9 cellular contexts compared by ENCODE assay signal in the genomic region with DNA sequence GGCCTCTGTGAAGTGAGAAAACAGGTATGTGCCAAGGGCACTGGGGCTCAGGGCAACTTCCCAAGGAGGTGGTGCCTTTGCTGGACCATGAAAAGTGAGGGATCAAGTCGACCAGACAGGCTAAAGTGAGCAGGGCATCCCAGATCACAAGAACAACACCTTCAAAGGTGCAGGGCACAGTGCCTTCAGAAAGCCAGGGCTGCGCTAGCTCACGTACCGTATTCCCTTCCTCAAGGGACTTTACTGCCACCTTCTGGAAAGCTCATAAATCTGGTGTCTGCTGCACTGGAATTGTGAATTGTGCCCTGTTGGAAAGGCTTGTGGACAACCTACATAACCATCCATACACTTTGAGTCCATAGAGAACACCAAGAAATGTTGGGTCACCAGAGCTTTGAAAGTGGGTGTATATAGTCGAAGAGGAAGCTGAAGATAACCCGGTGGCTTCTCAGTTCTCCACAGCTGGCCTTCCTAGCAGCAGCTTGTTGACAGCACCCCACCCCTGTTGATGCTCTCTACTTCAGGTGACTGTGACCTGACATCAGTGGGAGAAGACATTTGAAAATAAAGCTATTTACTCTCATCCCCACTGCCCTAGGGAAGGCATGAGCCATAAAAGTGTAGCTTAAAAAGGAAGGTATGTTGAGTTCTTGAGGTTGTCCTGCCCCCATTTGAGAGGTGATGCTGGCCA. TPM values are rescaled to one million over a fixed set of nuclear protein-coding genes. Genes with fewer than 3 reads are reported as not detected.
A peak's percentile ranks its signal among the peaks of the same experiment; 100 is the strongest.
DNase-seq lines count a peak whose midpoint lies in the region; ATAC-seq and FAIRE-seq lines count a peak whose summit lies in the region.
"Had no signal": no experiment of that assay in that cellular context is flagged by ENCODE, and none has a peak within 500 bp of the region (broad histone marks: within the 10 kb centered on the region; RNA-seq: fewer than 3 reads in every experiment).

No MANE protein-coding gene starts in this region.

- FAIRE-seq in A204.1 (lab: Jason Lieb, UNC), result peak; percentile 59
- peak; percentile 58 for FAIRE-seq in TTC549 (lab: Jason Lieb, UNC)
- FAIRE-seq: endometrium had no signal

- DNase-seq in GDM1 (lab: John Stamatoyannopoulos, UW), result peak; percentile 59
- peak; percentile 79 for DNase-seq in NCI-H187 treated with DMSO at 0.1 percent for 48 hours (lab: John Stamatoyannopoulos, UW)
- peak; percentile 32 for DNase-seq in foreskin melanocyte
- peak; percentile 45 for DNase-seq in pulmonary artery endothelial cell (ENCODE audit: low read depth, low spot score)

- no peak for ATAC-seq in HG03045 (IDR thresholded peaks at IDR 0.05; ENCODE audit: unreplicated experiment)
- no peak for ATAC-seq in GM19452 (IDR thresholded peaks at IDR 0.05; ENCODE audit: unreplicated experiment)

RNA-seq across cellular contexts. Expression of a gene that starts 24.5 kb away (rescaled TPM):
- 0.18 and 0.53 TPM in 2 replicates for total RNA-seq in pulmonary artery endothelial cell
